In genomic region chr20:3766832-3767433, GRCh38 we compare ENCODE assay signal across 8 cellular contexts. TPM values are rescaled to one million over a fixed set of nuclear protein-coding genes. Genes with fewer than 3 reads are reported as not detected.
DNase-seq lines count a peak whose midpoint lies in the region; TF ChIP-seq lines count a peak whose summit lies in the region.

No MANE protein-coding gene starts in this region.

- peaks cover 24% of the 10 kb centered on the region for H3K79me2 ChIP-seq in osteoblast (ENCODE audit: insufficient read depth, low read length)

- H3K27ac ChIP-seq in Peyer's patch (peak overlapping the region in 3 of 4 donors; percentile 23 to 94 (median 91)), osteoblast (ENCODE audit: low read depth, low read length) (no peak overlapping the region)

- no peak for TF ChIP-seq POLR2A in Peyer's patch (IDR thresholded peaks at IDR 0.05)

- peak overlapping the region; percentile 95 for H3K4me2 ChIP-seq in osteoblast (ENCODE audit: insufficient read depth, low read length)

- TF ChIP-seq CTCF in Peyer's patch (IDR thresholded peaks at IDR 0.05) = no peak
- TF ChIP-seq CTCF in osteoblast (IDR thresholded peaks at IDR 0.05; ENCODE audit: extremely low read depth, low read depth, low read length) = no peak

- H3K27me3 ChIP-seq in Peyer's patch = no peaks in the 10 kb centered on the region
- H3K27me3 ChIP-seq in osteoblast (ENCODE audit: insufficient read depth, low read length) = no peaks in the 10 kb centered on the region

- H3K4me1 ChIP-seq in Peyer's patch (peaks cover 0 to 33% (median 9%) of the 10 kb centered on the region in 4 donors), osteoblast (ENCODE audit: insufficient read depth, low read length) (peaks cover 34% of the 10 kb centered on the region)

- H2AFZ ChIP-seq in osteoblast (ENCODE audit: low read length) = peak overlapping the region; percentile 88

- H3K9me3 ChIP-seq in Peyer's patch (no peaks in the 10 kb centered on the region), osteoblast (ENCODE audit: low read depth, low read length) (no peaks in the 10 kb centered on the region)

- no peaks in the 10 kb centered on the region for H3K36me3 ChIP-seq in Peyer's patch
- H3K36me3 ChIP-seq in osteoblast (ENCODE audit: insufficient read depth, low read length) = no peaks in the 10 kb centered on the region

- no peaks in the 10 kb centered on the region for H4K20me1 ChIP-seq in osteoblast (ENCODE audit: insufficient read depth, low read length)

- H3K4me3 ChIP-seq in Peyer's patch = peak overlapping the region; percentile 52 to 91 (median 67)
- H3K4me3 ChIP-seq in osteoblast (ENCODE audit: insufficient read depth, low read length) = peak overlapping the region; percentile 88

- peak; percentile 55 for DNase-seq in DMS53 (lab: John Stamatoyannopoulos, UW)
- DNase-seq in DMS53 treated with DMSO at 0.1 percent for 48 hours (lab: John Stamatoyannopoulos, UW; ENCODE audit: unreplicated experiment) = no peak
- no peak for DNase-seq in Peyer's patch
- DNase-seq in epidermal melanocyte (ENCODE audit: insufficient read length, low spot score) = peak; percentile 5
- DNase-seq in osteoblast (ENCODE audit: insufficient read length, low spot score, missing footprints) = peak; percentile 87
- DNase-seq in effector CD8-positive, alpha-beta T cell (lab: John Stamatoyannopoulos, UW) = no peak
- DNase-seq in NCI-H1930 (lab: John Stamatoyannopoulos, UW) = no peak
- no peak for DNase-seq in NCI-H2107 treated with DMSO at 0.1 percent for 48 hours (lab: John Stamatoyannopoulos, UW; ENCODE audit: unreplicated experiment)

RNA-seq across cellular contexts. Expression of gene ADISSP, which starts 0.6 kb away (rescaled TPM):
- 10 to 100 TPM in 2 of 4 donors, 1 to 10 TPM in 2; 7.4 to 13.2 (median 10.2) TPM for total RNA-seq in Peyer's patch
- total RNA-seq in osteoblast = 15.3 and 18.5 TPM in 2 replicates

RNA-seq across cellular contexts. Expression of gene SPEF1, which starts 14.3 kb away (rescaled TPM):
- total RNA-seq in Peyer's patch (not detected), osteoblast (under 0.01 TPM in 1 of 2 replicates, not detected in the other)

RNA-seq across cellular contexts. Expression of gene CENPB, which starts 19.6 kb away (rescaled TPM):
- total RNA-seq in Peyer's patch (10 to 100 TPM; 39.8 to 61.9 (median 47.0) TPM), osteoblast (95.5 and 101 TPM in 2 replicates)

RNA-seq across cellular contexts. Expression of gene CDC25B, which starts 29.2 kb away (rescaled TPM):
- 100 to 1,000 TPM in 1 of 4 donors, 10 to 100 TPM in 3; 14.2 to 202 (median 34.1) TPM for total RNA-seq in Peyer's patch
- 20.6 and 23.5 TPM in 2 replicates for total RNA-seq in osteoblast

RNA-seq across cellular contexts. Expression of gene HSPA12B, which starts 34.4 kb away (rescaled TPM):
- 1 to 10 TPM; 1.2 to 4.3 (median 2.3) TPM for total RNA-seq in Peyer's patch
- total RNA-seq in osteoblast = not detected in 2 replicates

Comparison
In these comparisons a context has a peak if more than half of its experiments do, and no peak if none do; other contexts are left out.
1. DNase-seq: peak in DMS53 (single experiment), epidermal melanocyte (single experiment) and osteoblast (single experiment); none in DMS53 treated with DMSO at 0.1 percent for 48 hours (single experiment), Peyer's patch (0 of 3), effector CD8-positive, alpha-beta T cell (single experiment), NCI-H1930 (0 of 2) and NCI-H2107 treated with DMSO at 0.1 percent for 48 hours (single experiment).